ENCODE assay signal across 9 cellular contexts in genomic region chr12:113424915-113425823, GRCh38. TPM values are rescaled to one million over a fixed set of nuclear protein-coding genes. Genes with fewer than 3 reads are reported as not detected.
DNase-seq lines count a peak whose midpoint lies in the region; ATAC-seq, FAIRE-seq and TF ChIP-seq lines count a peak whose summit lies in the region.
"Had no signal": no experiment of that assay in that cellular context is flagged by ENCODE, and none has a peak within 500 bp of the region (broad histone marks: within the 10 kb centered on the region; RNA-seq: fewer than 3 reads in every experiment).

No MANE protein-coding gene starts in this region.

- TF ChIP-seq POLR2A in H1 (IDR thresholded peaks at IDR 0.05; ENCODE audit: control extremely low read depth in 1 of 2, low read depth in 2 of 2, low read length in 2 of 2), result no peak

- H4K5ac ChIP-seq in H1 (ENCODE audit: insufficient read length, low read depth, low read length), result peak overlapping the region; percentile 96

- peaks cover 9% of the 10 kb centered on the region for H3K4me1 Mint-ChIP-seq in activated CD4-positive, alpha-beta memory T cell treated with anti-CD3 and anti-CD28 coated beads for 36 hours (ENCODE audit: low read depth)

- H4K8ac ChIP-seq in H1 (ENCODE audit: extremely low read depth, insufficient read depth, low read length), result no peak overlapping the region
- peak overlapping the region; percentile 21 for H4K8ac ChIP-seq in mesenchymal stem cell (ENCODE audit: low read length)

- peak overlapping the region; percentile 16 for H2BK120ac ChIP-seq in H1 (replicated peaks; ENCODE audit: low read depth, low read length)
- no peak overlapping the region for H2BK120ac ChIP-seq in mesenchymal stem cell (ENCODE audit: low read depth, low read length)

- no peak for FAIRE-seq in H1 (lab: Jason Lieb, UNC)
- FAIRE-seq: A204.1 had no signal

- H3K79me2 ChIP-seq in H1 (ENCODE audit: control insufficient read depth in 1 of 2, insufficient read depth in 2 of 2, low read length in 2 of 2), result no peaks in the 10 kb centered on the region

- H2AFZ ChIP-seq in H1 (ENCODE audit: low read length) (no peak overlapping the region), mesenchymal stem cell (ENCODE audit: low read depth, low read length) (no peak overlapping the region)

- intact Hi-C loops in activated CD4-positive, alpha-beta memory T cell treated with anti-CD3 and anti-CD28 coated beads for 36 hours (cut with micrococcal nuclease), result loop anchor here (1.0 to 2.0 kb wide), 2 partner anchors 112 to 228 kb away; no protein-coding TSS in a partner anchor

- peak; percentile 74 to 85 (median 81) for TF ChIP-seq CTCF in H1 (IDR thresholded peaks at IDR 0.05; ENCODE audit: control extremely low read depth in 1 of 3, insufficient read depth in 1 of 3, low read depth in 1 of 3, low read length in 3 of 3)

- H3K4me3 ChIP-seq in H1 (ENCODE audit: extremely low read depth in 1 of 4, insufficient read depth in 2 of 4, low read depth in 3 of 4, low read length in 4 of 4) (peak overlapping the region in 1 of 4 experiments; percentile 52; a peak in 2 of 8 replicates), mesenchymal stem cell (ENCODE audit: insufficient read depth in 1 of 2, low read depth in 1 of 2, low read length in 2 of 2) (no peak overlapping the region)

- peak overlapping the region; percentile 19 for H3K4ac ChIP-seq in H1 (replicated peaks; ENCODE audit: insufficient read length, low read depth, low read length)
- no peak overlapping the region for H3K4ac ChIP-seq in mesenchymal stem cell (ENCODE audit: low read depth in 1 of 2, low read length in 2 of 2)

- H4K20me1 ChIP-seq in H1 (replicated peaks in 1 of 2; ENCODE audit: control insufficient read depth in 1 of 2, insufficient read depth in 2 of 2, low read length in 2 of 2), result no peaks in the 10 kb centered on the region

- H3K4me2 ChIP-seq in H1 (ENCODE audit: insufficient read depth in 1 of 2, low read depth in 2 of 2, low read length in 2 of 2), result peak overlapping the region; percentile 56 to 59
- H3K4me2 ChIP-seq in mesenchymal stem cell (ENCODE audit: low read length, poor library complexity, severe bottlenecking), result no peak overlapping the region

- 0 out of 2 replicates have a peak overlapping the region, but pooled peaks have one; percentile 81 for H2BK15ac ChIP-seq in H1 (ENCODE audit: low read length)
- no peak overlapping the region for H2BK15ac ChIP-seq in mesenchymal stem cell (ENCODE audit: low read depth, poor library complexity, severe bottlenecking)

- H3K9ac ChIP-seq in H1 (replicated peaks in 1 of 4; ENCODE audit: extremely low read depth in 1 of 4, low read depth in 3 of 4, low read length in 3 of 4) (peak overlapping the region in 2 of 4 experiments; percentile 48 to 51; a peak in 3 of 7 replicates), mesenchymal stem cell (ENCODE audit: low read length) (no peak overlapping the region)

- H3K79me1 ChIP-seq in H1 (ENCODE audit: low read depth, low read length), result no peaks in the 10 kb centered on the region
- peaks cover 12% of the 10 kb centered on the region for H3K79me1 ChIP-seq in mesenchymal stem cell (replicated peaks; ENCODE audit: low read length, poor library complexity, severe bottlenecking)

- 41% methylated on average over 20 of the region's 20 CpGs; no CpG with 5 or more reads in 1 of the 2 experiments for WGBS in H1 (ENCODE audit: extremely low coverage in 1 of 2, insufficient coverage in 1 of 2, insufficient read length in 1 of 2, insufficient replicate concordance in 2 of 2, low coverage in 1 of 2, low lambda C conversion rate in 2 of 2, missing lambda C conversion rate in 1 of 2), 2 experiments
- 38% methylated on average over 20 of the region's 20 CpGs for WGBS in mesenchymal stem cell

- H3K23me2 ChIP-seq in H1 (ENCODE audit: low read depth, low read length), result peaks cover 8% of the 10 kb centered on the region

- H3K4me3 Mint-ChIP-seq in activated CD4-positive, alpha-beta memory T cell treated with anti-CD3 and anti-CD28 coated beads for 36 hours, result no peak overlapping the region

- H2BK12ac ChIP-seq in H1 (ENCODE audit: low read depth, low read length) (peak overlapping the region; percentile 87; the same call in 1 of the 2 replicates), mesenchymal stem cell (ENCODE audit: low read length in 2 of 2) (no peak overlapping the region)

- H4K91ac ChIP-seq in H1 (replicated peaks; ENCODE audit: insufficient read length, low read length), result peak overlapping the region; percentile 97
- no peak overlapping the region for H4K91ac ChIP-seq in mesenchymal stem cell (ENCODE audit: low read length)

- H3K9me3 ChIP-seq in H1 (ENCODE audit: insufficient read depth in 2 of 2, low read depth in 1 of 2, low read length in 1 of 2) (no peaks in the 10 kb centered on the region), mesenchymal stem cell (ENCODE audit: control insufficient read depth, low read length) (peaks cover 2% of the 10 kb centered on the region)

- H3K36me3 ChIP-seq in H1 (ENCODE audit: control insufficient read depth in 2 of 4, insufficient read depth in 4 of 4, low read length in 3 of 4) (no peaks in the 10 kb centered on the region), mesenchymal stem cell (ENCODE audit: control insufficient read depth in 1 of 2, insufficient read depth in 2 of 2, low read depth in 1 of 2, low read length in 2 of 2) (peaks cover 0 to 2% of the 10 kb centered on the region in 2 experiments)

- CTCF ChIA-PET in activated CD4-positive, alpha-beta memory T cell treated with anti-CD3 and anti-CD28 coated beads for 36 hours (lab: Charles Lee), result interaction anchor here (0.6 to 2.1 kb wide), 28 partner anchors 9 to 432 kb away, joined by 3 to 14 read pairs (median 4); partner anchors contain the start of genes SDS and SLC8B1
- CTCF ChIA-PET in H1 (lab: Charles Lee; ENCODE audit: partially characterized antibody), result interaction anchor here (0.7 to 3.0 kb wide), 61 partner anchors 10 to 868 kb away, joined by 3 to 53 read pairs (median 4); partner anchors contain the start of genes CFAP73 and SDS

- no peak for TF ChIP-seq EP300 in H1 (IDR thresholded peaks at IDR 0.05; ENCODE audit: borderline replicate concordance in 1 of 2, low read depth in 2 of 2, low read length in 2 of 2)

- peak; percentile 41 for ATAC-seq in stimulated activated naive CD8-positive, alpha-beta T cell treated with anti-CD3 and anti-CD28 coated beads, Interleukin-15, Interleukin-2, amounts not matched to agents 100 U/mL and 50 U/mL, for 24 hours
- no peak for ATAC-seq in GM19467 (IDR thresholded peaks at IDR 0.05; ENCODE audit: unreplicated experiment)

- peaks cover 7% of the 10 kb centered on the region for H3K27me3 Mint-ChIP-seq in activated CD4-positive, alpha-beta memory T cell treated with anti-CD3 and anti-CD28 coated beads for 36 hours

- H2AK5ac ChIP-seq in H1 (ENCODE audit: low read depth, low read length) (no peak overlapping the region), mesenchymal stem cell (ENCODE audit: low read length, severe bottlenecking) (no peak overlapping the region)

- H3K9me3 Mint-ChIP-seq in activated CD4-positive, alpha-beta memory T cell treated with anti-CD3 and anti-CD28 coated beads for 36 hours, result no peaks in the 10 kb centered on the region

- peak overlapping the region; percentile 63 for H3K56ac ChIP-seq in H1 (replicated peaks; ENCODE audit: insufficient read length, low read depth, low read length)

- no peaks in the 10 kb centered on the region for H3K36me3 Mint-ChIP-seq in activated CD4-positive, alpha-beta memory T cell treated with anti-CD3 and anti-CD28 coated beads for 36 hours

- H3K23ac ChIP-seq in H1 (ENCODE audit: insufficient read length) (no peak overlapping the region), mesenchymal stem cell (ENCODE audit: low read length in 2 of 2) (no peak overlapping the region)

- DNase-seq in DMS 273 (lab: John Stamatoyannopoulos, UW; ENCODE audit: unreplicated experiment) (peak; percentile 44), DMS 273 treated with DMSO at 0.1 percent for 48 hours (lab: John Stamatoyannopoulos, UW) (no peak), MV-4-11 (lab: John Stamatoyannopoulos, UW) (peak; percentile 49), H1 (ENCODE audit: low read depth in 1 of 2, low spot score in 2 of 2) (peak; percentile 38 to 94), mesenchymal stem cell (peak; percentile 58)
- DNase-seq in activated CD4-positive, alpha-beta memory T cell treated with anti-CD3 and anti-CD28 coated beads for 36 hours, result peak; percentile 76
- peak; percentile 70 for DNase-seq in stimulated activated naive CD8-positive, alpha-beta T cell treated with anti-CD3 and anti-CD28 coated beads, Interleukin-15, Interleukin-2, amounts not matched to agents 100 U/mL and 50 U/mL, for 24 hours

- H2BK5ac ChIP-seq in H1 (ENCODE audit: low read depth, low read length) (peak overlapping the region; percentile 96; the same call in 1 of the 2 replicates), mesenchymal stem cell (ENCODE audit: low read depth, low read length, poor library complexity, severe bottlenecking) (no peak overlapping the region)

- TF ChIP-seq RAD21 in H1 (IDR thresholded peaks at IDR 0.05 in 1 of 2, conservative IDR thresholded peaks at IDR 0.05 in 1 of 2; ENCODE audit: low read depth in 2 of 2, low read length in 2 of 2), result peak; percentile 73 to 76

- H3K14ac ChIP-seq in H1 (ENCODE audit: insufficient read length), result no peak overlapping the region
- no peak overlapping the region for H3K14ac ChIP-seq in mesenchymal stem cell (ENCODE audit: low read length in 2 of 2)

- H2BK20ac ChIP-seq in H1 (ENCODE audit: low read length), result peak overlapping the region; percentile 95; the same call in 1 of the 2 replicates

- H3K18ac ChIP-seq in H1 (ENCODE audit: extremely low read depth, low read length), result peak overlapping the region; percentile 87
- H3K18ac ChIP-seq in mesenchymal stem cell (ENCODE audit: low read depth in 1 of 2, low read length in 2 of 2), result no peak overlapping the region

- POLR2A ChIA-PET in activated CD4-positive, alpha-beta memory T cell treated with anti-CD3 and anti-CD28 coated beads for 36 hours (lab: Charles Lee), result no interaction called here
- POLR2A ChIA-PET in H1 (lab: Charles Lee; ENCODE audit: partially characterized antibody), result interaction anchor here (0.5 to 1.5 kb wide), 9 partner anchors 8 to 484 kb away, joined by 3 to 5 read pairs (median 3); partner anchors contain the start of gene SDS

- H3K4me1 ChIP-seq in H1 (replicated peaks in 1 of 4; ENCODE audit: control insufficient read depth in 3 of 4, insufficient read depth in 4 of 4, low read length in 3 of 4) (peaks cover 0 to 7% (median 5%) of the 10 kb centered on the region in 4 experiments; a peak in 5 of 7 replicates), mesenchymal stem cell (ENCODE audit: control insufficient read depth, insufficient read depth, low read depth, low read length) (peaks cover 10% of the 10 kb centered on the region)

- H3K27me3 ChIP-seq in H1 (replicated peaks in 1 of 4; ENCODE audit: control insufficient read depth in 3 of 4, extremely low read depth in 1 of 4, insufficient read depth in 3 of 4, low read length in 3 of 4) (no peaks in the 10 kb centered on the region), mesenchymal stem cell (ENCODE audit: control insufficient read depth in 1 of 2, insufficient read depth in 1 of 2, low read length in 2 of 2) (no peaks in the 10 kb centered on the region)

- no peak overlapping the region for H3K27ac Mint-ChIP-seq in activated CD4-positive, alpha-beta memory T cell treated with anti-CD3 and anti-CD28 coated beads for 36 hours

- H3K27ac ChIP-seq in H1 (ENCODE audit: low read depth, low read length) (peak overlapping the region; percentile 50; the same call in 1 of the 2 replicates), mesenchymal stem cell (ENCODE audit: low read length, poor library complexity, severe bottlenecking) (no peak overlapping the region)

RNA-seq across cellular contexts. Expression of gene SDSL, which starts 3.0 kb away (rescaled TPM):
- not detected for total RNA-seq in activated CD4-positive, alpha-beta memory T cell treated with anti-CD3 and anti-CD28 coated beads for 36 hours
- total RNA-seq in H1 (2021; fragmentation: NEBNext Ultra II Directional; extraction: Animal tissue kit (Norgen Biotek cat#: 25700)), result 0.69 TPM in 1 of 2 replicates, not detected in the other
- 1.3 and 1.7 TPM in 2 replicates for polyA plus RNA-seq in H1 (2011; rRNA removed)
- 1.5 TPM for polyA plus RNA-seq in H1 (2011; cell fraction: cytosol; rRNA removed)
- 1.5 TPM for polyA plus RNA-seq in H1 (2011; cell fraction: nucleus; rRNA removed)
- 0.42 to 0.74 TPM (median 0.53 TPM) in 3 of 4 replicates, not detected in the other for polyA plus RNA-seq in H1 (2012, experiment 1 of 2)
- polyA plus RNA-seq in H1 (2012, experiment 2 of 2), result 0.42 TPM
- 0.28 TPM for polyA plus RNA-seq in H1 (2013, experiment 1 of 2)
- 0.15 TPM for polyA plus RNA-seq in H1 (2013, experiment 2 of 2)
- polyA minus RNA-seq in H1 (2011; rRNA and poly(A)+ RNA removed), result 0.27 TPM in 1 of 2 replicates, not detected in the other
- not detected for polyA minus RNA-seq in H1 (2011; cell fraction: cytosol; rRNA and poly(A)+ RNA removed)
- polyA minus RNA-seq in H1 (2011; cell fraction: nucleus; rRNA and poly(A)+ RNA removed), result not detected
- polyA plus RNA-seq in mesenchymal stem cell (2013, experiment 1 of 2), result 5.4 TPM
- 4.6 TPM for polyA plus RNA-seq in mesenchymal stem cell (2013, experiment 2 of 2)

RNA-seq across cellular contexts. Expression of gene SDS, which starts 21.5 kb away (rescaled TPM):
- not detected for total RNA-seq in activated CD4-positive, alpha-beta memory T cell treated with anti-CD3 and anti-CD28 coated beads for 36 hours
- not detected in 2 replicates for total RNA-seq in H1 (2021; fragmentation: NEBNext Ultra II Directional; extraction: Animal tissue kit (Norgen Biotek cat#: 25700))
- polyA plus RNA-seq in H1 (2011; rRNA removed), result 0.21 and 0.38 TPM in 2 replicates
- 0.45 TPM for polyA plus RNA-seq in H1 (2011; cell fraction: cytosol; rRNA removed)
- 0.31 TPM for polyA plus RNA-seq in H1 (2011; cell fraction: nucleus; rRNA removed)
- 0.13 to 0.24 TPM in 2 of 4 replicates, not detected in the others for polyA plus RNA-seq in H1 (2012, experiment 1 of 2)
- polyA plus RNA-seq in H1 (2012, experiment 2 of 2), result not detected
- not detected for polyA plus RNA-seq in H1 (2013, experiment 1 of 2)
- 0.06 TPM for polyA plus RNA-seq in H1 (2013, experiment 2 of 2)
- not detected in 2 replicates for polyA minus RNA-seq in H1 (2011; rRNA and poly(A)+ RNA removed)
- polyA minus RNA-seq in H1 (2011; cell fraction: cytosol; rRNA and poly(A)+ RNA removed), result not detected
- not detected for polyA minus RNA-seq in H1 (2011; cell fraction: nucleus; rRNA and poly(A)+ RNA removed)
- not detected for polyA plus RNA-seq in mesenchymal stem cell (2013, experiment 1 of 2)
- not detected for polyA plus RNA-seq in mesenchymal stem cell (2013, experiment 2 of 2)

RNA-seq across cellular contexts. Expression of gene LHX5, which starts 46.5 kb away (rescaled TPM):
- total RNA-seq in activated CD4-positive, alpha-beta memory T cell treated with anti-CD3 and anti-CD28 coated beads for 36 hours, result not detected
- 0.47 and 0.63 TPM in 2 replicates for total RNA-seq in H1 (2021; fragmentation: NEBNext Ultra II Directional; extraction: Animal tissue kit (Norgen Biotek cat#: 25700))
- 1.1 and 4.6 TPM in 2 replicates for polyA plus RNA-seq in H1 (2011; rRNA removed)
- 3.4 TPM for polyA plus RNA-seq in H1 (2011; cell fraction: cytosol; rRNA removed)
- 4.2 TPM for polyA plus RNA-seq in H1 (2011; cell fraction: nucleus; rRNA removed)
- 0.68 to 1.3 TPM (median 1.1 TPM) in 4 replicates for polyA plus RNA-seq in H1 (2012, experiment 1 of 2)
- 0.93 TPM for polyA plus RNA-seq in H1 (2012, experiment 2 of 2)
- 0.08 TPM for polyA plus RNA-seq in H1 (2013, experiment 1 of 2)
- polyA plus RNA-seq in H1 (2013, experiment 2 of 2), result 0.04 TPM
- polyA minus RNA-seq in H1 (2011; rRNA and poly(A)+ RNA removed), result 0.32 and 2.3 TPM in 2 replicates
- 2.1 TPM for polyA minus RNA-seq in H1 (2011; cell fraction: cytosol; rRNA and poly(A)+ RNA removed)
- polyA minus RNA-seq in H1 (2011; cell fraction: nucleus; rRNA and poly(A)+ RNA removed), result 1.6 TPM
- polyA plus RNA-seq in mesenchymal stem cell (2013, experiment 1 of 2), result not detected
- not detected for polyA plus RNA-seq in mesenchymal stem cell (2013, experiment 2 of 2)
